9 cellular contexts compared by ENCODE assay signal in the genomic region with DNA sequence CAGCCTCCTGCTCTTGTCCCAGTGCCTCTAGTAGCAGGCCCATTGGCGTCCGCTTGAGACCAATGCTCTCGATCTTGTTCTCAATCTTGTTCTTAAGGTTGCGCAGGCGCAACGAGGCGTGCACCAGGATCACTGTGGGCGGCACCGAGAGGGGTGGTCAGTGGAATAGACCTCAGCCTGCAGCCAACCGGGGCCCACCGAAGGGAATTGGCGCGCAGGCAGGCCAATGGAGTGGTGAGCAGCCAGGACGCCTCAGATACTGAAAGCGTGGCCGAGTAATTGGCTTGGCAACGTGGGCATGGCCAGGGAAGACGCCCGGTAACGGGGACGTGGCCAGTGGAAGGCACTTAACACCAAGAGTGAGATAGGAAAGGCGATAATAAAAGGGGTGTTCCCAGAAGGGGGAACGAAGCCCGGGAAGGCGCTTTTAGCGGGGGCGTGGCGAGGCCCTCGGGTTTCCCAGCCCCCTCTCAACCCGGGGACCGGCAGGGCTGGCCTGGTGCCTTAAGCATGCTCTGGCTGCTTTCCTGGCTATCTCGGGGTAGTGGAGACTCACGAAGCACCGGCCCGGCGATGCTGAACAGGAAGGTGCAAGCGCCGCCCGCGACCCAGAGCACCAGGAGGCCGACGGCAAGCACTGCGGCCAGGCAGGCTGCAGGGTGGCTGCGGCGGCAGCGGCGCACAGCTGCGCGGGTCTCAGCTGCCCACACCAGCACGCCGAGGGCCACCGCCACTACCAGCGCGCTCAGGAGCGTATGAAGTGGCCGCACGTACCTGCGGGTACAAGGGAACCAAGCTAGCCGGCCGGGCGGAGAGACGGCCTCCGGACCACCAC. TPM values are rescaled to one million over a fixed set of nuclear protein-coding genes. Genes with fewer than 3 reads are reported as not detected.
DNase-seq lines count a peak whose midpoint lies in the region; ATAC-seq, FAIRE-seq and TF ChIP-seq lines count a peak whose summit lies in the region.
"Had no signal": no experiment of that assay in that cellular context is flagged by ENCODE, and none has a peak within 500 bp of the region (broad histone marks: within the 10 kb centered on the region; RNA-seq: fewer than 3 reads in every experiment).

No MANE protein-coding gene starts in this region.

- no peaks in the 10 kb centered on the region for H3K9me3 Mint-ChIP-seq in activated CD4-positive, alpha-beta T cell treated with anti-CD3 and anti-CD28 coated beads, Interleukin-2, amount 10 ng/mL, durations not matched to agents 7 days and 5 days
- H3K9me3 Mint-ChIP-seq in mesothelial cell of epicardium, result no peaks in the 10 kb centered on the region

- H3K4me2 ChIP-seq in endothelial cell of umbilical vein (ENCODE audit: insufficient read depth, low read length), result peak overlapping the region; percentile 86

- no TSS peak for BruUV-seq in endothelial cell of umbilical vein (replicated peaks; lab: Mats Ljungman, UMichigan)

- peaks cover 20% of the 10 kb centered on the region for H3K4me1 Mint-ChIP-seq in activated CD4-positive, alpha-beta T cell treated with anti-CD3 and anti-CD28 coated beads, Interleukin-2, amount 10 ng/mL, durations not matched to agents 7 days and 5 days
- peaks cover 14% of the 10 kb centered on the region for H3K4me1 Mint-ChIP-seq in mesothelial cell of epicardium

- H3K36me3 ChIP-seq in endothelial cell of umbilical vein (ENCODE audit: control insufficient read depth in 2 of 2, extremely low read depth in 1 of 2, insufficient read depth in 2 of 2, low read length in 2 of 2) (no peaks in the 10 kb centered on the region), upper lobe of left lung (peaks cover 0 to 17% (median 7%) of the 10 kb centered on the region in 4 donors)

- no peaks in the 10 kb centered on the region for H3K27me3 Mint-ChIP-seq in activated CD4-positive, alpha-beta T cell treated with anti-CD3 and anti-CD28 coated beads, Interleukin-2, amount 10 ng/mL, durations not matched to agents 7 days and 5 days
- no peaks in the 10 kb centered on the region for H3K27me3 Mint-ChIP-seq in mesothelial cell of epicardium (ENCODE audit: low read depth)

- no peak overlapping the region for H3K27ac ChIP-seq in endothelial cell of umbilical vein (ENCODE audit: insufficient read depth, low read depth, low read length)
- peak overlapping the region; percentile 30 to 67 (median 46) for H3K27ac ChIP-seq in upper lobe of left lung

- peak overlapping the region; percentile 19 for H2AFZ ChIP-seq in endothelial cell of umbilical vein (ENCODE audit: low read depth, low read length)

- POLR2A ChIA-PET in activated CD4-positive, alpha-beta T cell treated with anti-CD3 and anti-CD28 coated beads, Interleukin-2, amount 10 ng/mL, durations not matched to agents 7 days and 5 days (lab: Charles Lee), result no interaction called here
- POLR2A ChIA-PET in endothelial cell of umbilical vein (lab: Charles Lee), result no interaction called here

- dilution Hi-C loops in endothelial cell of umbilical vein (cut with MboI; ENCODE audit: extremely low pct_ligation_motif_present, low sequenced_read_pairs), result no loop called here

- TF ChIP-seq CTCF in endothelial cell of umbilical vein (IDR thresholded peaks at IDR 0.05; ENCODE audit: extremely low read depth in 1 of 2, insufficient read depth in 1 of 2, low read depth in 1 of 2, low read length in 2 of 2) (no peak), mesothelial cell of epicardium (IDR thresholded peaks at IDR 0.05; ENCODE audit: unreplicated experiment) (no peak), upper lobe of left lung (IDR thresholded peaks at IDR 0.05) (no peak)

- peak; percentile 88 for FAIRE-seq in endothelial cell of umbilical vein (lab: Jason Lieb, UNC)

- no peak for TF ChIP-seq EP300 in upper lobe of left lung (IDR thresholded peaks at IDR 0.05)

- H3K4me3 ChIP-seq in endothelial cell of umbilical vein (replicated peaks in 1 of 3; ENCODE audit: insufficient read depth in 1 of 3, low read depth in 1 of 3, low read length in 3 of 3), result peak overlapping the region; percentile 37 to 85 (median 63)
- peak overlapping the region in 3 of 4 donors; percentile 24 to 68 (median 39) for H3K4me3 ChIP-seq in upper lobe of left lung

- DNase-seq in activated CD4-positive, alpha-beta T cell treated with anti-CD3 and anti-CD28 coated beads, Interleukin-2, amount 10 ng/mL, durations not matched to agents 7 days and 5 days, result no peak
- no peak for DNase-seq in activated CD4-positive, alpha-beta T cell treated with anti-CD3 and anti-CD28 coated beads for 48 hours
- peak; percentile 81 for DNase-seq in endothelial cell of umbilical vein (ENCODE audit: low read depth, low spot score)
- DNase-seq in mesothelial cell of epicardium (ENCODE audit: low spot score in 2 of 2, unreplicated experiment in 2 of 2), result no peak
- peak; percentile 88 to 89 for DNase-seq in upper lobe of left lung
- no peak for DNase-seq in NCI-H446 (lab: John Stamatoyannopoulos, UW)
- DNase-seq in T-helper 9 cell, result no peak
- DNase-seq: NCI-H1694 had no signal

- H3K4me1 ChIP-seq in endothelial cell of umbilical vein (ENCODE audit: control insufficient read depth, extremely low read depth, insufficient read depth, low read length) (peaks cover 9% of the 10 kb centered on the region), upper lobe of left lung (peaks cover 0 to 14% (median 13%) of the 10 kb centered on the region in 4 donors)

- peak overlapping the region; percentile 60 for H3K27ac Mint-ChIP-seq in activated CD4-positive, alpha-beta T cell treated with anti-CD3 and anti-CD28 coated beads, Interleukin-2, amount 10 ng/mL, durations not matched to agents 7 days and 5 days
- no peak overlapping the region for H3K27ac Mint-ChIP-seq in mesothelial cell of epicardium

- H3K9me1 ChIP-seq in endothelial cell of umbilical vein (replicated peaks; ENCODE audit: control insufficient read depth, extremely low read depth, insufficient read depth, low read length), result no peaks in the 10 kb centered on the region

- CTCF ChIA-PET in activated CD4-positive, alpha-beta T cell treated with anti-CD3 and anti-CD28 coated beads, Interleukin-2, amount 10 ng/mL, durations not matched to agents 7 days and 5 days (lab: Charles Lee), result interaction anchor here (1.0 kb wide), 1 partner anchor 14 kb away, joined by 3 read pairs; no protein-coding TSS in a partner anchor
- CTCF ChIA-PET in endothelial cell of umbilical vein (lab: Charles Lee), result no interaction called here

- H3K27me3 ChIP-seq in endothelial cell of umbilical vein (ENCODE audit: control insufficient read depth in 2 of 2, insufficient read depth in 2 of 2, low read length in 2 of 2) (no peaks in the 10 kb centered on the region), upper lobe of left lung (no peaks in the 10 kb centered on the region)

- intact Hi-C loops in endothelial cell of umbilical vein (cut with micrococcal nuclease), result loop anchor here (1.0 to 10.0 kb wide), 2 partner anchors 29 to 683 kb away; a partner anchor contains a TSS

- peak; percentile 82 to 84 for ATAC-seq in upper lobe of left lung (ENCODE audit: low FRiP score in 2 of 2)
- ATAC-seq in HG02852 (IDR thresholded peaks at IDR 0.05; ENCODE audit: unreplicated experiment), result no peak

- peak; percentile 41 for TF ChIP-seq POLR2A in endothelial cell of umbilical vein (IDR thresholded peaks at IDR 0.05; ENCODE audit: low read depth, low read length)
- TF ChIP-seq POLR2A in upper lobe of left lung (IDR thresholded peaks at IDR 0.05), result no peak

- peaks cover 11% of the 10 kb centered on the region for H3K79me2 ChIP-seq in endothelial cell of umbilical vein (ENCODE audit: control insufficient read depth, insufficient read depth, low read length)

- peaks cover 17% of the 10 kb centered on the region for H3K36me3 Mint-ChIP-seq in activated CD4-positive, alpha-beta T cell treated with anti-CD3 and anti-CD28 coated beads, Interleukin-2, amount 10 ng/mL, durations not matched to agents 7 days and 5 days (ENCODE audit: low read depth)
- peaks cover 1% of the 10 kb centered on the region for H3K36me3 Mint-ChIP-seq in mesothelial cell of epicardium

- no peaks in the 10 kb centered on the region for H4K20me1 ChIP-seq in endothelial cell of umbilical vein (replicated peaks; ENCODE audit: control insufficient read depth, extremely low read depth, insufficient read depth, low read length)

- peak overlapping the region; percentile 16 for H3K4me3 Mint-ChIP-seq in activated CD4-positive, alpha-beta T cell treated with anti-CD3 and anti-CD28 coated beads, Interleukin-2, amount 10 ng/mL, durations not matched to agents 7 days and 5 days
- peak overlapping the region; percentile 50 for H3K4me3 Mint-ChIP-seq in mesothelial cell of epicardium

- H3K9ac ChIP-seq in endothelial cell of umbilical vein (replicated peaks; ENCODE audit: extremely low read depth, insufficient read depth, low read length), result peak overlapping the region; percentile 63

- H3K9me3 ChIP-seq in endothelial cell of umbilical vein (replicated peaks; ENCODE audit: control insufficient read depth, insufficient read depth, low read length) (no peaks in the 10 kb centered on the region), upper lobe of left lung (no peaks in the 10 kb centered on the region)

- WGBS in upper lobe of left lung, 2 donors, result 46 to 69% methylated on average over 7 to 63 of the region's 63 CpGs

RNA-seq across cellular contexts. Expression of a gene that starts 1.7 kb away (rescaled TPM):
- 10 to 100 TPM; 24.7 to 27.1 TPM for total RNA-seq in activated CD4-positive, alpha-beta T cell treated with anti-CD3 and anti-CD28 coated beads, Interleukin-2, amount 10 ng/mL, durations not matched to agents 7 days and 5 days
- total RNA-seq in endothelial cell of umbilical vein (41.6 and 45.4 TPM in 2 replicates), mesothelial cell of epicardium (30.5 to 32.0 TPM (median 31.7 TPM) in 3 replicates), upper lobe of left lung (10 to 100 TPM; 12.5 to 26.2 (median 15.5) TPM)
- polyA plus RNA-seq in endothelial cell of umbilical vein, result 36.2 and 40.1 TPM in 2 replicates
- polyA plus RNA-seq in endothelial cell of umbilical vein (2011; cell fraction: cytosol; rRNA removed), result 33.0 and 45.2 TPM in 2 replicates
- 11.1 and 12.6 TPM in 2 replicates for polyA plus RNA-seq in endothelial cell of umbilical vein (2011; cell fraction: nucleus; rRNA removed)
- polyA plus RNA-seq in endothelial cell of umbilical vein (2012), result 44.1 and 67.8 TPM in 2 replicates
- polyA minus RNA-seq in endothelial cell of umbilical vein, result 14.5 and 18.1 TPM in 2 replicates
- polyA minus RNA-seq in endothelial cell of umbilical vein (2011; cell fraction: cytosol; rRNA and poly(A)+ RNA removed), result 7.5 TPM
- polyA minus RNA-seq in endothelial cell of umbilical vein (2011; cell fraction: nucleus; rRNA and poly(A)+ RNA removed), result 3.0 and 10.2 TPM in 2 replicates

RNA-seq across cellular contexts. Expression of a gene that starts 7.6 kb away (rescaled TPM):
- total RNA-seq in activated CD4-positive, alpha-beta T cell treated with anti-CD3 and anti-CD28 coated beads, Interleukin-2, amount 10 ng/mL, durations not matched to agents 7 days and 5 days, result 10 to 100 TPM; 44.0 to 48.6 TPM
- 29.9 and 32.2 TPM in 2 replicates for total RNA-seq in endothelial cell of umbilical vein
- 70.4 and 73.1 TPM in 2 replicates for polyA plus RNA-seq in endothelial cell of umbilical vein
- 42.1 and 46.4 TPM in 2 replicates for polyA plus RNA-seq in endothelial cell of umbilical vein (2011; cell fraction: cytosol; rRNA removed)
- polyA plus RNA-seq in endothelial cell of umbilical vein (2011; cell fraction: nucleus; rRNA removed), result 202 and 215 TPM in 2 replicates
- polyA plus RNA-seq in endothelial cell of umbilical vein (2012), result 33.1 and 34.4 TPM in 2 replicates
- polyA minus RNA-seq in endothelial cell of umbilical vein, result 60.5 TPM in 2 replicates
- 95.3 TPM for polyA minus RNA-seq in endothelial cell of umbilical vein (2011; cell fraction: cytosol; rRNA and poly(A)+ RNA removed)
- 38.6 and 38.8 TPM in 2 replicates for polyA minus RNA-seq in endothelial cell of umbilical vein (2011; cell fraction: nucleus; rRNA and poly(A)+ RNA removed)
- total RNA-seq in mesothelial cell of epicardium, result 48.6 to 59.9 TPM (median 53.2 TPM) in 3 replicates
- total RNA-seq in upper lobe of left lung, result 100 to 1,000 TPM in 2 of 6 donors, 10 to 100 TPM in 4; 55.9 to 165 (median 74.2) TPM

RNA-seq across cellular contexts. Expression of a gene that starts 13.3 kb away (rescaled TPM):
- total RNA-seq in activated CD4-positive, alpha-beta T cell treated with anti-CD3 and anti-CD28 coated beads, Interleukin-2, amount 10 ng/mL, durations not matched to agents 7 days and 5 days, result 1 to 10 TPM; 5.5 to 5.9 TPM
- total RNA-seq in endothelial cell of umbilical vein (5.7 and 6.4 TPM in 2 replicates), mesothelial cell of epicardium (33.5 to 35.1 TPM (median 33.7 TPM) in 3 replicates), upper lobe of left lung (10 to 100 TPM in 3 of 6 donors, 1 to 10 TPM in 3; 6.0 to 13.5 (median 9.9) TPM)
- polyA plus RNA-seq in endothelial cell of umbilical vein, result 2.8 and 3.1 TPM in 2 replicates
- polyA plus RNA-seq in endothelial cell of umbilical vein (2011; cell fraction: cytosol; rRNA removed), result 1.9 and 2.8 TPM in 2 replicates
- 7.8 and 11.9 TPM in 2 replicates for polyA plus RNA-seq in endothelial cell of umbilical vein (2011; cell fraction: nucleus; rRNA removed)
- 2.7 and 3.5 TPM in 2 replicates for polyA plus RNA-seq in endothelial cell of umbilical vein (2012)
- 1.8 and 3.5 TPM in 2 replicates for polyA minus RNA-seq in endothelial cell of umbilical vein
- polyA minus RNA-seq in endothelial cell of umbilical vein (2011; cell fraction: cytosol; rRNA and poly(A)+ RNA removed), result 4.6 TPM
- polyA minus RNA-seq in endothelial cell of umbilical vein (2011; cell fraction: nucleus; rRNA and poly(A)+ RNA removed), result 2.3 and 3.1 TPM in 2 replicates

RNA-seq across cellular contexts. Expression of a gene that starts 28.9 kb away (rescaled TPM):
- 10 to 100 TPM; 25.7 to 26.8 TPM for total RNA-seq in activated CD4-positive, alpha-beta T cell treated with anti-CD3 and anti-CD28 coated beads, Interleukin-2, amount 10 ng/mL, durations not matched to agents 7 days and 5 days
- total RNA-seq in endothelial cell of umbilical vein, result 35.5 and 37.1 TPM in 2 replicates
- 22.3 and 26.8 TPM in 2 replicates for polyA plus RNA-seq in endothelial cell of umbilical vein
- 13.5 and 18.2 TPM in 2 replicates for polyA plus RNA-seq in endothelial cell of umbilical vein (2011; cell fraction: cytosol; rRNA removed)
- polyA plus RNA-seq in endothelial cell of umbilical vein (2011; cell fraction: nucleus; rRNA removed), result 19.1 and 21.2 TPM in 2 replicates
- polyA plus RNA-seq in endothelial cell of umbilical vein (2012), result 34.9 and 39.8 TPM in 2 replicates
- polyA minus RNA-seq in endothelial cell of umbilical vein, result 25.1 and 40.6 TPM in 2 replicates
- 34.6 TPM for polyA minus RNA-seq in endothelial cell of umbilical vein (2011; cell fraction: cytosol; rRNA and poly(A)+ RNA removed)
- 13.8 and 17.8 TPM in 2 replicates for polyA minus RNA-seq in endothelial cell of umbilical vein (2011; cell fraction: nucleus; rRNA and poly(A)+ RNA removed)
- 52.5 to 54.2 TPM (median 53.2 TPM) in 3 replicates for total RNA-seq in mesothelial cell of epicardium
- total RNA-seq in upper lobe of left lung, result 10 to 100 TPM; 44.4 to 99.7 (median 72.3) TPM

RNA-seq across cellular contexts. Expression of a gene that starts 51.4 kb away (rescaled TPM):
- total RNA-seq in activated CD4-positive, alpha-beta T cell treated with anti-CD3 and anti-CD28 coated beads, Interleukin-2, amount 10 ng/mL, durations not matched to agents 7 days and 5 days, result 10 to 100 TPM; 29.2 to 33.2 TPM
- total RNA-seq in endothelial cell of umbilical vein (21.3 and 22.6 TPM in 2 replicates), mesothelial cell of epicardium (16.4 to 18.2 TPM (median 17.2 TPM) in 3 replicates), upper lobe of left lung (10 to 100 TPM; 14.7 to 23.1 (median 20.4) TPM)
- polyA plus RNA-seq in endothelial cell of umbilical vein, result 17.5 and 22.1 TPM in 2 replicates
- 29.7 and 30.0 TPM in 2 replicates for polyA plus RNA-seq in endothelial cell of umbilical vein (2011; cell fraction: cytosol; rRNA removed)
- 18.9 and 21.7 TPM in 2 replicates for polyA plus RNA-seq in endothelial cell of umbilical vein (2011; cell fraction: nucleus; rRNA removed)
- 20.9 and 23.1 TPM in 2 replicates for polyA plus RNA-seq in endothelial cell of umbilical vein (2012)
- 13.1 and 14.9 TPM in 2 replicates for polyA minus RNA-seq in endothelial cell of umbilical vein
- polyA minus RNA-seq in endothelial cell of umbilical vein (2011; cell fraction: cytosol; rRNA and poly(A)+ RNA removed), result 19.3 TPM
- 4.9 and 6.3 TPM in 2 replicates for polyA minus RNA-seq in endothelial cell of umbilical vein (2011; cell fraction: nucleus; rRNA and poly(A)+ RNA removed)

Comparison
In these comparisons a context has a peak if more than half of its experiments do, and no peak if none do; other contexts are left out.
1. DNase-seq: peak in endothelial cell of umbilical vein (single experiment) and upper lobe of left lung (2 of 2); none in activated CD4-positive, alpha-beta T cell treated with anti-CD3 and anti-CD28 coated beads, Interleukin-2, amount 10 ng/mL, durations not matched to agents 7 days and 5 days (single experiment), activated CD4-positive, alpha-beta T cell treated with anti-CD3 and anti-CD28 coated beads for 48 hours (single experiment), mesothelial cell of epicardium (0 of 2), NCI-H446 (0 of 2) and T-helper 9 cell (single experiment).